ENCODE assay signal across 8 cellular contexts in genomic region chr3:47163990-47164848, GRCh38. TPM values are rescaled to one million over a fixed set of nuclear protein-coding genes. Genes with fewer than 3 reads are reported as not detected.
DNase-seq lines count a peak whose midpoint lies in the region; ATAC-seq, FAIRE-seq and TF ChIP-seq lines count a peak whose summit lies in the region.

Gene SETD2, minus strand, starts transcription at chr3:47164113. Its CDS starts 189 bp downstream, at chr3:47163924.

- TF ChIP-seq POLR2A in GM18526 (IDR thresholded peaks at IDR 0.05; ENCODE audit: extremely low read depth, insufficient read length) (peak; percentile 42), breast epithelium (IDR thresholded peaks at IDR 0.05) (no peak)

- ATAC-seq in HG03064 (IDR thresholded peaks at IDR 0.05; ENCODE audit: low read depth, unreplicated experiment): peak; percentile 74

- H3K27ac ChIP-seq in A673 (ENCODE audit: low read depth, low read length, poor library complexity, severe bottlenecking) (peak within 1 kb of the TSS; percentile 91), WERI-Rb-1 (peak within 1 kb of the TSS; percentile 98), breast epithelium (peak within 1 kb of the TSS; percentile 98), small intestine (ENCODE audit: low read depth in 1 of 2, low read length in 1 of 2) (peak within 1 kb of the TSS; percentile 94 to 99)

- TF ChIP-seq CTCF in A673 (conservative IDR thresholded peaks at IDR 0.05; ENCODE audit: low read depth, low read length): peak; percentile 35
- peak; percentile 48 for TF ChIP-seq CTCF in WERI-Rb-1 (IDR thresholded peaks at IDR 0.05; ENCODE audit: low read depth, low read length)
- peak; percentile 37 to 66 (median 44) for TF ChIP-seq CTCF in breast epithelium (IDR thresholded peaks at IDR 0.05)

- intact Hi-C loops in A673 (cut with micrococcal nuclease; ENCODE audit: unreplicated experiment) (no loop called here), breast epithelium (cut with DNase I; ENCODE audit: low total_unique reads) (no loop called here)

- H3K4me3 ChIP-seq in A673 (ENCODE audit: low read depth, low read length, poor library complexity, severe bottlenecking) (peak within 1 kb of the TSS; percentile 86), WERI-Rb-1 (ENCODE audit: low read depth, low read length) (peak within 1 kb of the TSS; percentile 83), breast epithelium (peak within 1 kb of the TSS; percentile 94 to 99 (median 97)), small intestine (ENCODE audit: low read depth in 1 of 2, low read length in 2 of 2) (peak within 1 kb of the TSS; percentile 86 to 97)

- H3K9me3 ChIP-seq in A673 (ENCODE audit: low read depth, low read length, poor library complexity, severe bottlenecking) (no peaks in the 10 kb centered on the region), WERI-Rb-1 (ENCODE audit: severe bottlenecking) (no peaks in the 10 kb centered on the region), breast epithelium (no peaks in the 10 kb centered on the region), small intestine (ENCODE audit: control insufficient read depth, low read depth) (no peaks in the 10 kb centered on the region)

- CTCF ChIA-PET in A673 (lab: Charles Lee): no interaction called here

- no peak for FAIRE-seq in small intestine (lab: Jason Lieb, UNC)

- BruUV-seq in A673 (replicated peaks; lab: Mats Ljungman, UMichigan): no TSS peak

- 0 to 1% (median 0%) methylated on average over 46 to 76 of the region's 96 CpGs for WGBS in small intestine, 3 donors

- POLR2A ChIA-PET in A673 (lab: Charles Lee; ENCODE audit: low non-redundant PET): interaction anchor here (0.6 to 0.7 kb wide), 3 partner anchors 19 to 29 kb away, joined by 3 read pairs; no protein-coding TSS in a partner anchor

- H3K27me3 ChIP-seq in A673 (replicated peaks; ENCODE audit: insufficient read depth, low read depth, low read length, poor library complexity): no peaks in the 10 kb centered on the region
- H3K27me3 ChIP-seq in WERI-Rb-1 (ENCODE audit: insufficient read depth, low read depth, severe bottlenecking): no peaks in the 10 kb centered on the region
- no peaks in the 10 kb centered on the region for H3K27me3 ChIP-seq in breast epithelium
- no peaks in the 10 kb centered on the region for H3K27me3 ChIP-seq in small intestine (ENCODE audit: control insufficient read depth in 2 of 2, insufficient read depth in 2 of 2, low read length in 2 of 2)

- H3K36me3 ChIP-seq in A673 (ENCODE audit: insufficient read depth, low read length, poor library complexity, severe bottlenecking) (no peaks in the 10 kb centered on the region), WERI-Rb-1 (peaks cover 13% of the 10 kb centered on the region), breast epithelium (no peaks in the 10 kb centered on the region), small intestine (ENCODE audit: control insufficient read depth in 2 of 2, insufficient read depth in 2 of 2, low read length in 2 of 2) (no peaks in the 10 kb centered on the region)

- H3K4me1 ChIP-seq in A673 (ENCODE audit: insufficient read depth, low read length, poor library complexity, severe bottlenecking) (peaks cover 2% of the 10 kb centered on the region), breast epithelium (peaks cover 0 to 15% of the 10 kb centered on the region in 2 donors), small intestine (ENCODE audit: control insufficient read depth in 2 of 2, insufficient read depth in 1 of 2, low read depth in 1 of 2, low read length in 1 of 2) (peaks cover 10 to 12% of the 10 kb centered on the region in 2 donors)

- DNase-seq in A673 (ENCODE audit: low spot score) (peak; percentile 89), NCI-H2171 treated with DMSO at 0.1 percent for 48 hours (lab: John Stamatoyannopoulos, UW) (peak; percentile 73), WERI-Rb-1 (peak; percentile 96), breast epithelium (ENCODE audit: low spot score in 2 of 2) (peak; percentile 87 to 92), iPS-NIHi11 (ENCODE audit: low spot score) (peak; percentile 93), small intestine (peak; percentile 93)

RNA-seq across cellular contexts. Expression of gene SETD2, which starts in this region (rescaled TPM):
- 28.8 and 29.3 TPM in 2 replicates for total RNA-seq in A673 (2021)
- 10 to 100 TPM; 59.8 to 87.8 (median 74.4) TPM for total RNA-seq in breast epithelium
- polyA plus RNA-seq in small intestine: 10 to 100 TPM; 15.9 to 20.8 (median 16.6) TPM

Comparison
In these comparisons a context has a peak if more than half of its experiments do, and no peak if none do; other contexts are left out.
1. Peak in every context shown above with its lines: DNase-seq, ATAC-seq, H3K4me3 ChIP-seq and H3K27ac ChIP-seq.